Comparison of ENCODE assay signal across 15 cellular contexts in the genomic region with DNA sequence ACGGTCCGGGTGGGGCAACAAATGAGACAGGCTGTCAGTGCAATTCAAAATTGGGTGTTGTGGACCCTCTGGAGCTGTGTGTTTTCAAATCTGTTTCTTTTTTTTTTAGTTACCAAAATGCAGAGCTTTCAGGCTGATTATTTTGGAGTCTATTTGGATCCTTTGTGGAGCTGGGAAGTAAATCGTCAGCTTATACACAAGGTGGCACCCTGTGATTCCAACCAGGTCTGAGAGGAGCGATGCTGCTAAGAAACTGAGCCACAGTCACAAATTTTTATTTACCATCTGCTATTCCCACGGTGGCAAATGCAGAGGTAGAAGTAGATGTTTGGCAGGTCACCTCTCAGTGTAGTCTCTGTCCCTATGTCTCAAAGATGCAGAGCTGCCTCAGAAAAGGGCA. TPM values are rescaled to one million over a fixed set of nuclear protein-coding genes. Genes with fewer than 3 reads are reported as not detected.
DNase-seq lines count a peak whose midpoint lies in the region; ATAC-seq and TF ChIP-seq lines count a peak whose summit lies in the region.
"Had no signal": no experiment of that assay in that cellular context is flagged by ENCODE, and none has a peak within 500 bp of the region (broad histone marks: within the 10 kb centered on the region; RNA-seq: fewer than 3 reads in every experiment).

No MANE protein-coding gene starts in this region.

- H3K36me3 ChIP-seq in brain microvascular endothelial cell (replicated peaks), result no peaks in the 10 kb centered on the region
- H3K36me3 ChIP-seq: spleen, tibial artery had no signal

- CTCF ChIA-PET in CD4-positive, alpha-beta T cell (lab: Charles Lee), result interaction anchor here (0.6 to 1.0 kb wide), 4 partner anchors 20 to 651 kb away, joined by 3 read pairs; no protein-coding TSS in a partner anchor

- H3K36me3 Mint-ChIP-seq in CD4-positive, alpha-beta T cell (ENCODE audit: low read depth), result peaks cover 13% of the 10 kb centered on the region

- H3K27ac Mint-ChIP-seq in CD4-positive, alpha-beta T cell, result no peak overlapping the region

- peaks cover 4% of the 10 kb centered on the region for H3K27me3 Mint-ChIP-seq in CD4-positive, alpha-beta T cell

- no peak for DNase-seq in CD4-positive, alpha-beta T cell
- DNase-seq in HT1080 (ENCODE audit: low read depth) (peak; percentile 4), brain microvascular endothelial cell (no peak), inferior parietal cortex (ENCODE audit: extremely low spot score) (peak; percentile 47)
- no peak for DNase-seq in activated CD8-positive, alpha-beta memory T cell treated with anti-CD3 and anti-CD28 coated beads, Interleukin-2, amount 50 U/mL, for 48 hours
- DNase-seq in activated CD4-positive, CD25-positive, alpha-beta regulatory T cell (lab: John Stamatoyannopoulos, UW), result no peak
- DNase-seq: activated CD4-positive, alpha-beta T cell treated with anti-CD3 and anti-CD28 coated beads, Interleukin-2, amount 50 U/mL, for 1 hour; activated effector memory CD4-positive, alpha-beta T cell treated with anti-CD3 and anti-CD28 coated beads, Interleukin-2, amount 50 U/mL, for 16 hours; kidney glomerular epithelial cell; NCI-H1417; spleen; tibial artery had no signal

- intact Hi-C loops in CD4-positive, alpha-beta T cell (cut with DNase I, micrococcal nuclease), result loop anchor here (2.0 to 10.0 kb wide), 7 partner anchors 54 to 796 kb away; a partner anchor contains a TSS

- no peaks in the 10 kb centered on the region for H3K27me3 ChIP-seq in CD4-positive, alpha-beta T cell (ENCODE audit: control insufficient read depth, insufficient read depth, low read length)
- H3K27me3 ChIP-seq in brain microvascular endothelial cell (replicated peaks), result no peaks in the 10 kb centered on the region
- H3K27me3 ChIP-seq: spleen, tibial artery had no signal

- no peak for TF ChIP-seq CTCF in CD4-positive, alpha-beta T cell (IDR thresholded peaks at IDR 0.05)
- peak; percentile 31 for TF ChIP-seq CTCF in brain microvascular endothelial cell (IDR thresholded peaks at IDR 0.05; ENCODE audit: low read depth, low read length, missing control alignments)

- H3K9me3 ChIP-seq in CD4-positive, alpha-beta T cell (ENCODE audit: control insufficient read depth, low read length), result no peaks in the 10 kb centered on the region
- H3K9me3 ChIP-seq: spleen, tibial artery had no signal

- peak overlapping the region; percentile 12 for H3K4me3 Mint-ChIP-seq in CD4-positive, alpha-beta T cell

- ATAC-seq in CD4-positive, alpha-beta T cell (ENCODE audit: poor library complexity), result no peak
- ATAC-seq in HG03095 (IDR thresholded peaks at IDR 0.05; ENCODE audit: unreplicated experiment) (no peak), HG03469 (IDR thresholded peaks at IDR 0.05; ENCODE audit: unreplicated experiment) (no peak)
- ATAC-seq: esophagus mucosa had no signal

- POLR2A ChIA-PET in CD4-positive, alpha-beta T cell (lab: Charles Lee), result no interaction called here

- peaks cover 14% of the 10 kb centered on the region for H3K4me1 Mint-ChIP-seq in CD4-positive, alpha-beta T cell (ENCODE audit: low read depth)

- H3K27ac ChIP-seq in CD4-positive, alpha-beta T cell (ENCODE audit: low read depth, low read length), result no peak overlapping the region
- H3K27ac ChIP-seq in brain microvascular endothelial cell, result no peak overlapping the region
- H3K27ac ChIP-seq: spleen, tibial artery had no signal

- no peak overlapping the region for H3K4me3 ChIP-seq in brain microvascular endothelial cell (ENCODE audit: low read depth, low read length)
- H3K4me3 ChIP-seq: spleen, tibial artery had no signal

- in situ Hi-C loops in brain microvascular endothelial cell (cut with HindIII; ENCODE audit: low pct_ligation_motif_present, low sequenced_read_pairs), result no loop called here

- H3K9me3 Mint-ChIP-seq in CD4-positive, alpha-beta T cell, result no peaks in the 10 kb centered on the region

RNA-seq across cellular contexts. Expression of a gene that starts 3.8 kb away (rescaled TPM):
- total RNA-seq in CD4-positive, alpha-beta T cell, result 10 to 100 TPM; 79.6 to 85.5 TPM
- 14.0 and 17.1 TPM in 2 replicates for total RNA-seq in HT1080 (2014; rRNA removed; shearing (Covaris generic))
- polyA plus RNA-seq in HT1080 (2015; cell fraction: cytosol; rRNA removed), result 16.4 and 19.5 TPM in 2 replicates
- polyA plus RNA-seq in HT1080 (2015; cell fraction: nucleus; rRNA removed), result 12.6 and 12.9 TPM in 2 replicates

Comparison
In these comparisons a context has a peak if more than half of its experiments do, and no peak if none do; other contexts are left out.
1. DNase-seq: peak in HT1080 (single experiment) and inferior parietal cortex (single experiment); none in CD4-positive, alpha-beta T cell (0 of 10), brain microvascular endothelial cell (single experiment), activated CD8-positive, alpha-beta memory T cell treated with anti-CD3 and anti-CD28 coated beads, Interleukin-2, amount 50 U/mL, for 48 hours (single experiment) and activated CD4-positive, CD25-positive, alpha-beta regulatory T cell (0 of 4).